Comparison of ENCODE assay signal across 15 cellular contexts in genomic region chr10:49360271-49361177, GRCh38. TPM values are rescaled to one million over a fixed set of nuclear protein-coding genes. Genes with fewer than 3 reads are reported as not detected.
A peak's percentile ranks its signal among the peaks of the same experiment; 100 is the strongest.
DNase-seq lines count a peak whose midpoint lies in the region; ATAC-seq and TF ChIP-seq lines count a peak whose summit lies in the region.
"Had no signal": no experiment of that assay in that cellular context is flagged by ENCODE, and none has a peak within 500 bp of the region (broad histone marks: within the 10 kb centered on the region; RNA-seq: fewer than 3 reads in every experiment).

No MANE protein-coding gene starts in this region.

- POLR2A ChIA-PET in A673 (lab: Charles Lee; ENCODE audit: low non-redundant PET) (no interaction called here), OCI-LY7 (lab: Charles Lee) (interaction anchor here (1.0 kb wide), 1 partner anchor 193 kb away, joined by 3 read pairs; no protein-coding TSS in a partner anchor)

- DNase-seq in A673 (ENCODE audit: low spot score) (peak; percentile 1), GM23338 (ENCODE audit: low spot score) (peak; percentile 17), cerebellum (ENCODE audit: low spot score) (peak; percentile 39), right lobe of liver (no peak), pons (ENCODE audit: low spot score) (no peak), OCI-LY7 (ENCODE audit: low spot score) (no peak), omental fat pad (ENCODE audit: low spot score) (no peak)
- DNase-seq: amygdala; HCEC 1CT; Karpas-422; naive B cell; NK-92 treated with Interleukin-12 subunit alpha and Interleukin-12 subunit beta, amount 100 ng/mL, for 24 hours; stimulated activated naive CD4-positive, alpha-beta T cell treated with Interleukin-2 at 50 U/mL for 16 hours; T-helper 2 cell had no signal

- H3K4me3 ChIP-seq in A673 (ENCODE audit: low read depth, low read length, poor library complexity, severe bottlenecking), result no peak overlapping the region
- no peak overlapping the region for H3K4me3 ChIP-seq in GM23338
- H3K4me3 ChIP-seq in right lobe of liver, result no peak overlapping the region
- H3K4me3 ChIP-seq in OCI-LY7 (ENCODE audit: low read depth, low read length, poor library complexity, severe bottlenecking), result no peak overlapping the region

- CTCF ChIA-PET in A673 (lab: Charles Lee) (no interaction called here), OCI-LY7 (lab: Charles Lee; ENCODE audit: unreplicated experiment) (no interaction called here)

- no peak overlapping the region for H3K4me3 Mint-ChIP-seq in GM23338
- H3K4me3 Mint-ChIP-seq: naive B cell had no signal

- H2AFZ ChIP-seq in GM23338 (peak overlapping the region; percentile 95), OCI-LY7 (ENCODE audit: low read length) (no peak overlapping the region)

- ATAC-seq in GM23338 (peak; percentile 62), right lobe of liver (peak; percentile 10 to 27 (median 19)), HG03378 (IDR thresholded peaks at IDR 0.05; ENCODE audit: unreplicated experiment) (no peak), omental fat pad (ENCODE audit: low FRiP score) (no peak)

- H4K20me1 ChIP-seq in GM23338 (replicated peaks; ENCODE audit: insufficient read depth), result no peaks in the 10 kb centered on the region
- H4K20me1 ChIP-seq in OCI-LY7 (ENCODE audit: insufficient read depth, low read length), result no peaks in the 10 kb centered on the region

- H3K36me3 ChIP-seq in A673 (ENCODE audit: insufficient read depth, low read length, poor library complexity, severe bottlenecking) (no peaks in the 10 kb centered on the region), GM23338 (ENCODE audit: insufficient read depth) (no peaks in the 10 kb centered on the region), right lobe of liver (no peaks in the 10 kb centered on the region), OCI-LY7 (ENCODE audit: insufficient read depth, low read length) (no peaks in the 10 kb centered on the region)

- no peaks in the 10 kb centered on the region for H3K9me3 ChIP-seq in A673 (ENCODE audit: low read depth, low read length, poor library complexity, severe bottlenecking)
- H3K9me3 ChIP-seq in right lobe of liver, result no peaks in the 10 kb centered on the region
- no peaks in the 10 kb centered on the region for H3K9me3 ChIP-seq in OCI-LY7 (ENCODE audit: low read length)

- no peak for TF ChIP-seq POLR2A in right lobe of liver (IDR thresholded peaks at IDR 0.05)

- no peaks in the 10 kb centered on the region for H3F3A ChIP-seq in GM23338 (replicated peaks; ENCODE audit: low read depth)

- no peak overlapping the region for H3K27ac ChIP-seq in A673 (ENCODE audit: low read depth, low read length, poor library complexity, severe bottlenecking)
- H3K27ac ChIP-seq in GM23338 (ENCODE audit: low read depth), result no peak overlapping the region; the same call in 1 of the 2 replicates
- no peak overlapping the region for H3K27ac ChIP-seq in right lobe of liver
- no peak overlapping the region for H3K27ac ChIP-seq in OCI-LY7 (ENCODE audit: low read depth, low read length, poor library complexity, severe bottlenecking)

- 43% methylated on average over 1 of the region's 15 CpGs for WGBS in right lobe of liver (ENCODE audit: insufficient coverage, low coverage, low lambda C conversion rate, missing lambda C conversion rate)

- peaks cover 2% of the 10 kb centered on the region; the same call in 1 of the 3 replicates for H3K9me3 Mint-ChIP-seq in GM23338

- H3K27me3 Mint-ChIP-seq in GM23338 (ENCODE audit: insufficient read depth, low read depth, poor library complexity), result peaks cover 4% of the 10 kb centered on the region

- intact Hi-C loops in A673 (cut with micrococcal nuclease; ENCODE audit: unreplicated experiment) (no loop called here), right lobe of liver (cut with DNase I) (no loop called here), OCI-LY7 (cut with micrococcal nuclease; ENCODE audit: unreplicated experiment) (no loop called here)

- H3K4me2 ChIP-seq in GM23338 (0 out of 2 replicates have a peak overlapping the region, but pooled peaks have one; percentile 38), OCI-LY7 (ENCODE audit: low read length) (no peak overlapping the region)

- H3K4me1 ChIP-seq in A673 (ENCODE audit: insufficient read depth, low read length, poor library complexity, severe bottlenecking) (no peaks in the 10 kb centered on the region), GM23338 (ENCODE audit: insufficient read depth) (peaks cover 11% of the 10 kb centered on the region), right lobe of liver (no peaks in the 10 kb centered on the region), OCI-LY7 (ENCODE audit: insufficient read depth, low read length, poor library complexity, severe bottlenecking) (no peaks in the 10 kb centered on the region)

- no peaks in the 10 kb centered on the region for H3K9me2 ChIP-seq in GM23338 (ENCODE audit: insufficient read depth)
- no peaks in the 10 kb centered on the region for H3K9me2 ChIP-seq in OCI-LY7 (ENCODE audit: insufficient read depth, low read length)

- H3K36me3 Mint-ChIP-seq in GM23338 (ENCODE audit: low read depth), result no peaks in the 10 kb centered on the region
- H3K36me3 Mint-ChIP-seq: naive B cell had no signal

- H3K27ac Mint-ChIP-seq in GM23338, result no peak overlapping the region
- H3K27ac Mint-ChIP-seq: naive B cell had no signal

- H3K4me1 Mint-ChIP-seq in GM23338, result peaks cover 13% of the 10 kb centered on the region; the same call in 2 of the 3 replicates

- H3K79me2 ChIP-seq in GM23338 (replicated peaks; ENCODE audit: insufficient read depth) (no peaks in the 10 kb centered on the region), OCI-LY7 (ENCODE audit: insufficient read depth, low read depth, low read length) (no peaks in the 10 kb centered on the region)

- BruUV-seq in A673 (replicated peaks; lab: Mats Ljungman, UMichigan) (no TSS peak), OCI-LY7 (replicated peaks; lab: Mats Ljungman, UMichigan) (no TSS peak)

- H3K27me3 ChIP-seq in A673 (replicated peaks; ENCODE audit: insufficient read depth, low read depth, low read length, poor library complexity) (no peaks in the 10 kb centered on the region), GM23338 (ENCODE audit: insufficient read depth) (no peaks in the 10 kb centered on the region), right lobe of liver (no peaks in the 10 kb centered on the region)

- no peak for TF ChIP-seq CTCF in A673 (conservative IDR thresholded peaks at IDR 0.05; ENCODE audit: low read depth, low read length)
- no peak for TF ChIP-seq CTCF in GM23338 (conservative IDR thresholded peaks at IDR 0.05; ENCODE audit: low read depth in 2 of 2)
- no peak for TF ChIP-seq CTCF in right lobe of liver (IDR thresholded peaks at IDR 0.05)
- TF ChIP-seq CTCF in OCI-LY7 (conservative IDR thresholded peaks at IDR 0.05; ENCODE audit: low read length), result no peak
- no peak for TF ChIP-seq CTCF in omental fat pad (IDR thresholded peaks at IDR 0.05)

TF ChIP-seq in GM23338, 12 proteins besides CTCF, POLR2A, EP300 and RAD21 (continues in another document):
- TF ChIP-seq NANOG (IDR thresholded peaks at IDR 0.05; ENCODE audit: borderline replicate concordance), result no peak
- no peak for TF ChIP-seq EZH2 (IDR thresholded peaks at IDR 0.05; ENCODE audit: low read depth, unreplicated experiment)
- no peak for TF ChIP-seq EZH2phosphoT487 (IDR thresholded peaks at IDR 0.05; ENCODE audit: unreplicated experiment)
- TF ChIP-seq ZNF331 (CRISPR knock-in tag; IDR thresholded peaks at IDR 0.05; ENCODE audit: low read depth), result no peak
- TF ChIP-seq, protein P1, sequence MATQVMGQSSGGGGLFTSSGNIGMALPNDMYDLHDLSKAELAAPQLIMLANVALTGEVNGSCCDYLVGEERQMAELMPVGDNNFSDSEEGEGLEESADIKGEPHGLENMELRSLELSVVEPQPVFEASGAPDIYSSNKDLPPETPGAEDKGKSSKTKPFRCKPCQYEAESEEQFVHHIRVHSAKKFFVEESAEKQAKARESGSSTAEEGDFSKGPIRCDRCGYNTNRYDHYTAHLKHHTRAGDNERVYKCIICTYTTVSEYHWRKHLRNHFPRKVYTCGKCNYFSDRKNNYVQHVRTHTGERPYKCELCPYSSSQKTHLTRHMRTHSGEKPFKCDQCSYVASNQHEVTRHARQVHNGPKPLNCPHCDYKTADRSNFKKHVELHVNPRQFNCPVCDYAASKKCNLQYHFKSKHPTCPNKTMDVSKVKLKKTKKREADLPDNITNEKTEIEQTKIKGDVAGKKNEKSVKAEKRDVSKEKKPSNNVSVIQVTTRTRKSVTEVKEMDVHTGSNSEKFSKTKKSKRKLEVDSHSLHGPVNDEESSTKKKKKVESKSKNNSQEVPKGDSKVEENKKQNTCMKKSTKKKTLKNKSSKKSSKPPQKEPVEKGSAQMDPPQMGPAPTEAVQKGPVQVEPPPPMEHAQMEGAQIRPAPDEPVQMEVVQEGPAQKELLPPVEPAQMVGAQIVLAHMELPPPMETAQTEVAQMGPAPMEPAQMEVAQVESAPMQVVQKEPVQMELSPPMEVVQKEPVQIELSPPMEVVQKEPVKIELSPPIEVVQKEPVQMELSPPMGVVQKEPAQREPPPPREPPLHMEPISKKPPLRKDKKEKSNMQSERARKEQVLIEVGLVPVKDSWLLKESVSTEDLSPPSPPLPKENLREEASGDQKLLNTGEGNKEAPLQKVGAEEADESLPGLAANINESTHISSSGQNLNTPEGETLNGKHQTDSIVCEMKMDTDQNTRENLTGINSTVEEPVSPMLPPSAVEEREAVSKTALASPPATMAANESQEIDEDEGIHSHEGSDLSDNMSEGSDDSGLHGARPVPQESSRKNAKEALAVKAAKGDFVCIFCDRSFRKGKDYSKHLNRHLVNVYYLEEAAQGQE (IDR thresholded peaks at IDR 0.05; ENCODE audit: unreplicated experiment), result no peak
- no peak for TF ChIP-seq CREB1 (CRISPR knock-in tag; IDR thresholded peaks at IDR 0.05; ENCODE audit: low read depth)

RNA-seq across cellular contexts. Expression of gene DRGX, which starts 35.4 kb away (rescaled TPM):
- total RNA-seq in A673 (2021), result not detected in 2 replicates
- total RNA-seq in GM23338 (2014; rRNA removed; shearing (Covaris generic)), result not detected in 2 replicates
- polyA plus RNA-seq in GM23338 (2016; fragmentation: Nextera tagmentation; extraction: Ambion mirVana), result not detected in 2 replicates
- total RNA-seq in cerebellum, result not detected
- total RNA-seq in right lobe of liver, result not detected
- not detected in 2 replicates for total RNA-seq in OCI-LY7 (2014; rRNA removed; shearing (Covaris generic))
- total RNA-seq in OCI-LY7 (2022), result not detected in 2 replicates
- total RNA-seq in omental fat pad, result not detected

Comparison
In these comparisons a context has a peak if more than half of its experiments do, and no peak if none do; other contexts are left out.
1. DNase-seq: peak in A673 (single experiment), GM23338 (single experiment) and cerebellum (single experiment); none in right lobe of liver (0 of 3), pons (single experiment), OCI-LY7 (single experiment) and omental fat pad (single experiment).
2. ATAC-seq: peak in GM23338 (single experiment) and right lobe of liver (4 of 4); none in HG03378 (single experiment) and omental fat pad (single experiment).